Comparison of ENCODE assay signal across 13 cellular contexts in the genomic region with DNA sequence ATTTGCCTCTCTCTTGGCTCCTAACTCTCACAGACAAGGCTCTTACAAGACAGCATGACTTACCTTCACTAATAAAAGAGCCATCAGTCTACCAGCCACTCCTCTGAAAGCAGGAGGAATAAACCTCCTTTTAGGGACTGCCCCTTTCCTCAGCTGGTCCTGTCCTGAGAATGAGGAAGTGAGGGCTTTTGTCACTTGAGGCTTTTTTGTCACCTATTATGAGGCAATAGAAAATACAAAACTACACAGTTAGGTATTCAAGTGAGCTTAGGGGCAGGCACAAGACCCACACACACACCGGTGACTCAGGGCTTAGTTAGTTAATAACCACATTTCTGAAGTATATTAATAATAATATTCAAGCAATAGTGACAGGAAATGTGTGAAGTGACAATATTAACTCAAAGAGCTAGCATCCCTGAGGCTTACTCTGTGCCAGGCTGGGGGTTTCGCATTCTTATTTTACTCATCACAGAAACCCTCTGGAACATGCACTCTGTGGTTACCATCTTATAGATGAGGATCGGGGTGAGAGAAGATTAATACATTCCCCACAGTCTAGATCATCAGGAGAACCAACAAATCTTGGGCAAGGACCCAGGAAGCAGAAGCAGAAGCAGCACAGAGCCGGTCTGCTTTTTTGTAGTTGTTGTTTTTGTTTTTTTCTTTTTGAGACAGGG.
DNase-seq lines count a peak whose midpoint lies in the region; ATAC-seq, FAIRE-seq and TF ChIP-seq lines count a peak whose summit lies in the region.
"Had no signal": no experiment of that assay in that cellular context is flagged by ENCODE, and none has a peak within 500 bp of the region (broad histone marks: within the 10 kb centered on the region; RNA-seq: fewer than 3 reads in every experiment).

No MANE protein-coding gene starts in this region.

- H3K9me3 Mint-ChIP-seq in osteocyte (ENCODE audit: unreplicated experiment): no peaks in the 10 kb centered on the region
- H3K9me3 Mint-ChIP-seq in stimulated activated naive CD8-positive, alpha-beta T cell treated with anti-CD3 and anti-CD28 coated beads, Interleukin-15, amount 100 ng/mL, for 72 hours: peaks cover 4 to 12% of the 10 kb centered on the region in 2 donors
- no peaks in the 10 kb centered on the region for H3K9me3 Mint-ChIP-seq in mesothelial cell of epicardium

- peak overlapping the region; percentile 31 for H3K27ac Mint-ChIP-seq in osteocyte (ENCODE audit: unreplicated experiment)
- no peak overlapping the region for H3K27ac Mint-ChIP-seq in stimulated activated naive CD8-positive, alpha-beta T cell treated with anti-CD3 and anti-CD28 coated beads, Interleukin-15, amount 100 ng/mL, for 72 hours
- no peak overlapping the region for H3K27ac Mint-ChIP-seq in mesothelial cell of epicardium
- H3K27ac Mint-ChIP-seq: progenitor cell of endocrine pancreas had no signal

- ATAC-seq in GM18870 (IDR thresholded peaks at IDR 0.05; ENCODE audit: unreplicated experiment) (peak; percentile 90), HG03354 (IDR thresholded peaks at IDR 0.05; ENCODE audit: poor library complexity, severe bottlenecking, unreplicated experiment) (peak; percentile 94)
- no peak for ATAC-seq in stimulated activated naive CD8-positive, alpha-beta T cell treated with anti-CD3 and anti-CD28 coated beads, Interleukin-15, amount 100 ng/mL, for 72 hours
- ATAC-seq: HCT116 had no signal

- H3K27ac ChIP-seq in kidney (ENCODE audit: low read depth in 2 of 2, low read length in 2 of 2): no peak overlapping the region
- H3K27ac ChIP-seq: RWPE1 had no signal

- no peaks in the 10 kb centered on the region for H3K4me1 ChIP-seq in kidney (ENCODE audit: control insufficient read depth in 1 of 2, insufficient read depth in 1 of 2, low read depth in 1 of 2, low read length in 2 of 2)

- H3K36me3 ChIP-seq in kidney (ENCODE audit: control insufficient read depth in 1 of 2, insufficient read depth in 2 of 2, low read length in 2 of 2): no peaks in the 10 kb centered on the region

- peaks cover 21% of the 10 kb centered on the region for H3K4me1 Mint-ChIP-seq in osteocyte (ENCODE audit: unreplicated experiment)
- no peaks in the 10 kb centered on the region for H3K4me1 Mint-ChIP-seq in stimulated activated naive CD8-positive, alpha-beta T cell treated with anti-CD3 and anti-CD28 coated beads, Interleukin-15, amount 100 ng/mL, for 72 hours
- peaks cover 6% of the 10 kb centered on the region for H3K4me1 Mint-ChIP-seq in mesothelial cell of epicardium

- no peak overlapping the region for H3K4me3 ChIP-seq in kidney (ENCODE audit: low read length in 2 of 2)

- no peak for FAIRE-seq in kidney (lab: Jason Lieb, UNC)

- no peaks in the 10 kb centered on the region for H3K9me3 ChIP-seq in kidney (ENCODE audit: control insufficient read depth in 1 of 2, low read length in 2 of 2)

- H3K36me3 Mint-ChIP-seq in osteocyte (ENCODE audit: unreplicated experiment) (no peaks in the 10 kb centered on the region), mesothelial cell of epicardium (no peaks in the 10 kb centered on the region)

- intact Hi-C loops in kidney (cut with DNase I): no loop called here

- DNase-seq in amniotic stem cell (lab: John Stamatoyannopoulos, UW): peak; percentile 38
- no peak for DNase-seq in osteocyte (ENCODE audit: extremely low spot score, unreplicated experiment)
- DNase-seq in NCI-H2227 (lab: John Stamatoyannopoulos, UW; ENCODE audit: unreplicated experiment): no peak
- no peak for DNase-seq in stimulated activated naive CD8-positive, alpha-beta T cell treated with anti-CD3 and anti-CD28 coated beads, Interleukin-15, amount 100 ng/mL, for 72 hours
- DNase-seq in mesothelial cell of epicardium (ENCODE audit: low spot score in 2 of 2, unreplicated experiment in 2 of 2): no peak
- DNase-seq in kidney: no peak
- DNase-seq: central memory CD4-positive, alpha-beta T cell; stimulated activated CD8-positive, alpha-beta memory T cell treated with anti-CD3 and anti-CD28 coated beads, Interleukin-4, amount 100 ng/mL, for 48 hours had no signal

- H3K27me3 Mint-ChIP-seq in osteocyte (ENCODE audit: unreplicated experiment): no peaks in the 10 kb centered on the region
- no peaks in the 10 kb centered on the region for H3K27me3 Mint-ChIP-seq in stimulated activated naive CD8-positive, alpha-beta T cell treated with anti-CD3 and anti-CD28 coated beads, Interleukin-15, amount 100 ng/mL, for 72 hours
- H3K27me3 Mint-ChIP-seq in mesothelial cell of epicardium (ENCODE audit: low read depth): peaks cover 13% of the 10 kb centered on the region
- H3K27me3 Mint-ChIP-seq: progenitor cell of endocrine pancreas had no signal

- H3K4me3 Mint-ChIP-seq in osteocyte (ENCODE audit: unreplicated experiment) (no peak overlapping the region), mesothelial cell of epicardium (no peak overlapping the region)
- no peak overlapping the region for H3K4me3 Mint-ChIP-seq in stimulated activated naive CD8-positive, alpha-beta T cell treated with anti-CD3 and anti-CD28 coated beads, Interleukin-15, amount 100 ng/mL, for 72 hours

- TF ChIP-seq CTCF in osteocyte (IDR thresholded peaks at IDR 0.05) (no peak), mesothelial cell of epicardium (IDR thresholded peaks at IDR 0.05; ENCODE audit: unreplicated experiment) (no peak), kidney (IDR thresholded peaks at IDR 0.05; ENCODE audit: borderline replicate concordance, extremely low read depth, insufficient read depth) (no peak)

- H3K9ac ChIP-seq in kidney (ENCODE audit: low read length in 2 of 2): no peak overlapping the region
